ENCODE assay signal across 9 cellular contexts in genomic region chr1:156491151-156491949, GRCh38. TPM values are rescaled to one million over a fixed set of nuclear protein-coding genes. Genes with fewer than 3 reads are reported as not detected.
DNase-seq lines count a peak whose midpoint lies in the region; ATAC-seq and TF ChIP-seq lines count a peak whose summit lies in the region.
"Had no signal": no experiment of that assay in that cellular context is flagged by ENCODE, and none has a peak within 500 bp of the region (broad histone marks: within the 10 kb centered on the region; RNA-seq: fewer than 3 reads in every experiment).

No MANE protein-coding gene starts in this region.

- H4K20me1 ChIP-seq in BLaER1 = peaks cover 55% of the 10 kb centered on the region

- no peaks in the 10 kb centered on the region for H3K27me3 ChIP-seq in BLaER1
- H3K27me3 ChIP-seq in adrenal gland = no peaks in the 10 kb centered on the region
- no peaks in the 10 kb centered on the region for H3K27me3 ChIP-seq in aorta (ENCODE audit: control insufficient read depth in 1 of 2, insufficient read depth in 2 of 2, low read length in 1 of 2)

- ATAC-seq in naive B cell (ENCODE audit: low read depth in 2 of 2) (no peak), aorta (ENCODE audit: low FRiP score) (no peak), GM19035 (IDR thresholded peaks at IDR 0.05; ENCODE audit: unreplicated experiment) (no peak), HG03342 (IDR thresholded peaks at IDR 0.05; ENCODE audit: unreplicated experiment) (no peak)

- peak overlapping the region; percentile 100 for H3K9ac ChIP-seq in BLaER1

- H3K4me1 Mint-ChIP-seq in naive B cell = peaks cover 93 to 100% (median 98%) of the 10 kb centered on the region in 3 donors

- H3K9me3 Mint-ChIP-seq in naive B cell = no peaks in the 10 kb centered on the region

- H3K4me2 ChIP-seq in BLaER1 = peak overlapping the region; percentile 98

- no peaks in the 10 kb centered on the region for H3K36me3 Mint-ChIP-seq in naive B cell

- TF ChIP-seq CTCF in HEK293 (tag by site-specific recombination; IDR thresholded peaks at IDR 0.05) = no peak
- TF ChIP-seq CTCF in adrenal gland (IDR thresholded peaks at IDR 0.05) = no peak

- peak overlapping the region; percentile 79 to 93 (median 88) for H3K4me3 Mint-ChIP-seq in naive B cell

- intact Hi-C loops in adrenal gland (cut with DNase I) (no loop called here), aorta (cut with DNase I) (no loop called here)

- H3K27ac Mint-ChIP-seq in naive B cell = peak overlapping the region; percentile 96 to 99 (median 97)

- H3K4me3 ChIP-seq in BLaER1 (peak overlapping the region; percentile 100), HEK293 (ENCODE audit: low read depth, low read length) (no peak overlapping the region), adrenal gland (peak overlapping the region in 1 of 4 donors; percentile 45), aorta (ENCODE audit: low read length in 2 of 2) (no peak overlapping the region)

- CTCF ChIA-PET in HEK293 (lab: Yijun Ruan, JAX) = interaction anchor here (0.6 to 2.8 kb wide), 5 partner anchors 10 to 140 kb away, joined by 3 to 14 read pairs (median 6); partner anchors contain the start of gene MEF2D

- peak overlapping the region; percentile 100 for H3K27ac ChIP-seq in BLaER1
- H3K27ac ChIP-seq in HEK293 (ENCODE audit: extremely low read depth, low read depth, low read length) = no peak overlapping the region
- H3K27ac ChIP-seq in adrenal gland = peak overlapping the region; percentile 8 to 100 (median 77)
- peak overlapping the region in 1 of 2 donors; percentile 34 for H3K27ac ChIP-seq in aorta (ENCODE audit: low read depth in 1 of 2, low read length in 2 of 2)

- no peaks in the 10 kb centered on the region for H3K27me3 Mint-ChIP-seq in naive B cell

- H3K36me3 ChIP-seq in BLaER1 (peaks cover 48% of the 10 kb centered on the region), HEK293 (ENCODE audit: control insufficient read depth in 2 of 2, insufficient read depth in 1 of 2, low read length in 2 of 2) (peaks cover 0 to 12% of the 10 kb centered on the region in 2 experiments; a peak in 1 of 3 replicates), adrenal gland (replicated peaks in 1 of 2) (no peaks in the 10 kb centered on the region), aorta (ENCODE audit: control insufficient read depth in 1 of 2, insufficient read depth in 2 of 2, low read length in 1 of 2) (no peaks in the 10 kb centered on the region)

- no peak for TF ChIP-seq POLR2A in adrenal gland (IDR thresholded peaks at IDR 0.05)

- POLR2A ChIA-PET in HEK293 (lab: Yijun Ruan, JAX) = interaction anchor here (0.8 to 3.3 kb wide), 4 partner anchors 8 to 34 kb away, joined by 3 to 20 read pairs (median 4); partner anchors contain the start of gene MEF2D

- H3K4me1 ChIP-seq in BLaER1 (peaks cover 96% of the 10 kb centered on the region), HEK293 (ENCODE audit: control insufficient read depth, insufficient read depth, low read length) (peaks cover 16% of the 10 kb centered on the region), adrenal gland (replicated peaks in 1 of 2) (peaks cover 86 to 100% of the 10 kb centered on the region in 2 donors), aorta (ENCODE audit: control insufficient read depth in 1 of 2, insufficient read depth in 2 of 2, low read length in 2 of 2) (peaks cover 7 to 11% of the 10 kb centered on the region in 2 donors)

- DNase-seq in adrenal gland (no peak), naive B cell (no peak), aorta (no peak)
- DNase-seq in stimulated activated CD4-positive, alpha-beta T cell treated with anti-CD3 and anti-CD28 coated beads, Interleukin-4, amount 100 ng/mL, for 1 hour = no peak
- DNase-seq: NCI-H1092 had no signal

- WGBS in adrenal gland, 4 donors = 53 to 68% (median 65%) methylated on average over 5 to 6 of the region's 6 CpGs
- 56 to 64% methylated on average over 6 of the region's 6 CpGs for WGBS in aorta, 2 donors

- H3K9me3 ChIP-seq in BLaER1 (no peaks in the 10 kb centered on the region), HEK293 (ENCODE audit: control insufficient read depth, insufficient read depth, low read depth, low read length) (no peaks in the 10 kb centered on the region), adrenal gland (replicated peaks in 1 of 3) (no peaks in the 10 kb centered on the region), aorta (ENCODE audit: control insufficient read depth, low read length) (no peaks in the 10 kb centered on the region)

TF ChIP-seq in HEK293, 187 proteins besides CTCF, POLR2A, EP300 and RAD21:
- TF ChIP-seq ZNF155 (tag by site-specific recombination; IDR thresholded peaks at IDR 0.05) (no peak), ZBTB17 (tag by site-specific recombination; IDR thresholded peaks at IDR 0.05) (0 out of 2 replicates have a peak, but pooled peaks have one; percentile 15)

RNA-seq across cellular contexts. Expression of gene MEF2D, which starts 9.2 kb away (rescaled TPM):
- total RNA-seq in adrenal gland = 10 to 100 TPM; 28.1 to 89.9 (median 74.6) TPM
- 10 to 100 TPM; 29.1 to 37.4 (median 35.3) TPM for polyA plus RNA-seq in adrenal gland
- 10 to 100 TPM in 3 of 6 donors, 1 to 10 TPM in 3; 6.9 to 15.8 (median 9.1) TPM for polyA plus RNA-seq in naive B cell (ENCODE audit: low read depth in 6 of 6)
- total RNA-seq in aorta = 10 to 100 TPM; 82.1 to 95.8 TPM
- polyA plus RNA-seq in aorta = 10 to 100 TPM in 1 of 2 donors, 1 to 10 TPM in 1; 8.1 to 27.4 TPM
